In genomic region chr2:215354771-215355695, GRCh38 we compare ENCODE assay signal across 30 cellular contexts. TPM values are rescaled to one million over a fixed set of nuclear protein-coding genes. Genes with fewer than 3 reads are reported as not detected.
DNase-seq lines count a peak whose midpoint lies in the region; ATAC-seq and TF ChIP-seq lines count a peak whose summit lies in the region.
"Had no signal": no experiment of that assay in that cellular context is flagged by ENCODE, and none has a peak within 500 bp of the region (broad histone marks: within the 10 kb centered on the region; RNA-seq: fewer than 3 reads in every experiment).

No MANE protein-coding gene starts in this region.

- peak; percentile 16; the same call in 1 of the 2 replicates for TF ChIP-seq POLR2A in IMR-90 (IDR thresholded peaks at IDR 0.05; ENCODE audit: low read depth, low read length)

- CTCF ChIA-PET in IMR-90 (lab: Yijun Ruan, JAX), result no interaction called here

- no peak overlapping the region for H2BK120ac ChIP-seq in IMR-90 (ENCODE audit: low read depth, low read length)

- no peak overlapping the region for H2BK5ac ChIP-seq in IMR-90 (ENCODE audit: low read depth, low read length, poor library complexity, severe bottlenecking)

- no peak overlapping the region for H3K56ac ChIP-seq in IMR-90 (ENCODE audit: extremely low read depth, insufficient read depth, low read length)

- BruUV-seq in IMR-90 (replicated peaks; lab: Mats Ljungman, UMichigan), result no TSS peak

- H3K36me3 ChIP-seq in IMR-90 (ENCODE audit: control insufficient read depth, insufficient read depth, low read length), result peaks cover 15% of the 10 kb centered on the region
- H3K36me3 ChIP-seq in fibroblast of lung (ENCODE audit: control insufficient read depth, insufficient read depth, low read length), result peaks cover 4% of the 10 kb centered on the region
- peaks cover 21% of the 10 kb centered on the region for H3K36me3 ChIP-seq in osteoblast (ENCODE audit: insufficient read depth, low read length)
- H3K36me3 ChIP-seq: uterus had no signal

- no peak overlapping the region for H4K91ac ChIP-seq in IMR-90 (ENCODE audit: insufficient read depth, low read depth, low read length)

- no peak overlapping the region for H3K14ac ChIP-seq in IMR-90 (replicated peaks; ENCODE audit: low read depth, low read length)

- peaks cover 7% of the 10 kb centered on the region for H4K20me1 ChIP-seq in IMR-90 (ENCODE audit: insufficient read depth, low read length)
- no peaks in the 10 kb centered on the region for H4K20me1 ChIP-seq in fibroblast of lung (ENCODE audit: control insufficient read depth, extremely low read depth, insufficient read depth, low read length)
- H4K20me1 ChIP-seq in osteoblast (ENCODE audit: insufficient read depth, low read length), result peaks cover 12% of the 10 kb centered on the region

- no peak overlapping the region for H3K18ac ChIP-seq in IMR-90 (ENCODE audit: low read depth, low read length)

- H3K27ac ChIP-seq in IMR-90 (ENCODE audit: insufficient read depth, low read length) (no peak overlapping the region), fibroblast of lung (ENCODE audit: insufficient read depth, low read length) (no peak overlapping the region), osteoblast (ENCODE audit: low read depth, low read length) (peak overlapping the region; percentile 5), substantia nigra (ENCODE audit: low read depth, low read length, poor library complexity, severe bottlenecking) (no peak overlapping the region)
- H3K27ac ChIP-seq: epithelial cell of prostate, RWPE1, skin epidermis, suprapubic skin, uterus had no signal

- H2AFZ ChIP-seq in IMR-90 (replicated peaks; ENCODE audit: low read length, poor library complexity) (no peak overlapping the region), fibroblast of lung (ENCODE audit: low read length) (no peak overlapping the region), osteoblast (ENCODE audit: low read length) (no peak overlapping the region)

- dilution Hi-C loops in IMR-90 (cut with HindIII; ENCODE audit: low sequenced_read_pairs, unreplicated experiment), result no loop called here

- no peak overlapping the region for H2BK20ac ChIP-seq in IMR-90 (ENCODE audit: low read depth, low read length)

- no peak overlapping the region for H3K23ac ChIP-seq in IMR-90 (ENCODE audit: low read depth, low read length)

- H4K8ac ChIP-seq in IMR-90 (ENCODE audit: low read depth in 2 of 2, low read length in 2 of 2), result no peak overlapping the region

- in situ Hi-C loops in IMR-90 (cut with MboI; ENCODE audit: low sequenced_read_pairs), result no loop called here

- POLR2A ChIA-PET in IMR-90 (lab: Charles Lee; ENCODE audit: unreplicated experiment), result no interaction called here

- no peak overlapping the region for H3K9ac ChIP-seq in IMR-90 (ENCODE audit: low read depth, low read length)
- H3K9ac ChIP-seq in fibroblast of lung (ENCODE audit: insufficient read depth, low read length), result no peak overlapping the region

- H4K5ac ChIP-seq in IMR-90 (ENCODE audit: low read depth, low read length), result no peak overlapping the region

- no peak overlapping the region for H3K4me3 ChIP-seq in IMR-90 (ENCODE audit: insufficient read depth, low read depth, low read length)
- no peak overlapping the region for H3K4me3 ChIP-seq in fibroblast of lung (replicated peaks in 1 of 4; ENCODE audit: control extremely low read depth in 1 of 4, insufficient read depth in 1 of 4, low read depth in 3 of 4, low read length in 4 of 4)
- no peak overlapping the region for H3K4me3 ChIP-seq in osteoblast (ENCODE audit: insufficient read depth, low read length)
- H3K4me3 ChIP-seq: skin epidermis, suprapubic skin, uterus had no signal

- no peak overlapping the region for H2AK5ac ChIP-seq in IMR-90 (ENCODE audit: low read depth, low read length)

- H2AK9ac ChIP-seq in IMR-90 (replicated peaks; ENCODE audit: low read depth, low read length, poor library complexity), result no peak overlapping the region

- peaks cover 2% of the 10 kb centered on the region; the same call in 1 of the 2 replicates for H3K9me1 ChIP-seq in IMR-90 (ENCODE audit: insufficient read depth, low read length)

- H3K79me2 ChIP-seq in fibroblast of lung (ENCODE audit: control insufficient read depth, insufficient read depth, low read length) (no peaks in the 10 kb centered on the region), osteoblast (ENCODE audit: insufficient read depth, low read length) (no peaks in the 10 kb centered on the region)

- WGBS in IMR-90 (ENCODE audit: extremely low coverage in 2 of 2, insufficient read length in 1 of 2), 2 experiments, result 20% methylated on average over 2 of the region's 9 CpGs; no CpG with 5 or more reads in 1 of the 2 experiments

- H2BK15ac ChIP-seq in IMR-90 (ENCODE audit: low read depth, low read length), result no peak overlapping the region

- intact Hi-C loops in IMR-90 (cut with micrococcal nuclease), result no loop called here

- H3K4me2 ChIP-seq in IMR-90 (ENCODE audit: low read depth, low read length) (no peak overlapping the region), fibroblast of lung (ENCODE audit: extremely low read depth, insufficient read depth, low read length) (no peak overlapping the region), osteoblast (ENCODE audit: insufficient read depth, low read length) (no peak overlapping the region)

- H3K9me3 ChIP-seq in IMR-90 (ENCODE audit: control insufficient read depth, insufficient read depth, low read length) (no peaks in the 10 kb centered on the region), fibroblast of lung (ENCODE audit: control insufficient read depth, insufficient read depth, low read depth, low read length) (no peaks in the 10 kb centered on the region), osteoblast (ENCODE audit: low read depth, low read length) (no peaks in the 10 kb centered on the region)
- H3K9me3 ChIP-seq: suprapubic skin, uterus had no signal

- TF ChIP-seq CTCF in IMR-90 (conservative IDR thresholded peaks at IDR 0.05; ENCODE audit: low read depth, low read length) (no peak), fibroblast of lung (conservative IDR thresholded peaks at IDR 0.05 in 1 of 2, IDR thresholded peaks at IDR 0.05 in 1 of 2; ENCODE audit: low read depth in 1 of 2, low read length in 2 of 2) (no peak), osteoblast (IDR thresholded peaks at IDR 0.05; ENCODE audit: extremely low read depth, low read depth, low read length) (no peak), omental fat pad (IDR thresholded peaks at IDR 0.05) (no peak)

- H3K27me3 ChIP-seq in IMR-90 (ENCODE audit: control insufficient read depth, insufficient read depth, low read length), result no peaks in the 10 kb centered on the region
- no peaks in the 10 kb centered on the region for H3K27me3 ChIP-seq in fibroblast of lung (ENCODE audit: control insufficient read depth, insufficient read depth, low read length)
- H3K27me3 ChIP-seq in osteoblast (ENCODE audit: insufficient read depth, low read length), result no peaks in the 10 kb centered on the region
- H3K27me3 ChIP-seq: suprapubic skin, uterus had no signal

- H3K4ac ChIP-seq in IMR-90 (ENCODE audit: low read depth, low read length), result no peak overlapping the region

- DNase-seq in AG20443 (ENCODE audit: low spot score), result peak; percentile 49
- peak; percentile 84 for DNase-seq in IMR-90
- peak; percentile 78 to 85 for DNase-seq in fibroblast of lung (ENCODE audit: low read depth in 2 of 2)
- peak; percentile 25 for DNase-seq in osteoblast (ENCODE audit: insufficient read length, low spot score, missing footprints)
- DNase-seq in substantia nigra (lab: John Stamatoyannopoulos, UW), result no peak
- no peak for DNase-seq in SW 1271 (lab: John Stamatoyannopoulos, UW)
- no peak for DNase-seq in omental fat pad (ENCODE audit: low spot score)
- DNase-seq: activated CD4-positive, alpha-beta memory T cell treated with anti-CD3 and anti-CD28 coated beads, Interleukin-2, amount 10 ng/mL, durations not matched to agents 7 days and 5 days; activated CD4-positive, CD25-positive, alpha-beta regulatory T cell; activated gamma-delta T cell; activated naive CD8-positive, alpha-beta T cell treated with anti-CD3 and anti-CD28 coated beads, Interleukin-2, amount 50 U/mL, for 24 hours; activated T-cell treated with anti-CD3 and anti-CD28 coated beads for 4 hours; AML-193; caudate nucleus; CD8-positive, alpha-beta memory T cell; GDM1; Kasumi-1; midbrain; NCI-H1048; NCI-H187 treated with DMSO at 0.1 percent for 48 hours; NCI-H226; NCI-H748 treated with DMSO at 0.1 percent for 48 hours; posterior cingulate gyrus; stimulated activated CD4-positive, alpha-beta T cell treated with anti-CD3 and anti-CD28 coated beads, Interleukin-1b, Interleukin-23, amount 100 ng/mL, for 48 hours; uterus had no signal

- H3K79me1 ChIP-seq in IMR-90 (ENCODE audit: low read depth in 1 of 2, low read length in 2 of 2), result no peaks in the 10 kb centered on the region; a peak in 1 of 4 replicates

- peak; percentile 75 for ATAC-seq in IMR-90 (ENCODE audit: low read depth)
- ATAC-seq in omental fat pad (ENCODE audit: low FRiP score), result no peak
- ATAC-seq: activated naive CD8-positive, alpha-beta T cell treated with anti-CD3 and anti-CD28 coated beads, Interleukin-2, amount 50 U/mL, for 24 hours; HCT116 had no signal

- H3K4me1 ChIP-seq in IMR-90 (ENCODE audit: control insufficient read depth, insufficient read depth, low read length) (peaks cover 3% of the 10 kb centered on the region; the same call in 1 of the 2 replicates), fibroblast of lung (ENCODE audit: control insufficient read depth, extremely low read depth, insufficient read depth, low read length) (no peaks in the 10 kb centered on the region), osteoblast (ENCODE audit: insufficient read depth, low read length) (peaks cover 4% of the 10 kb centered on the region)
- H3K4me1 ChIP-seq: suprapubic skin, uterus had no signal

- no peak for TF ChIP-seq RAD21 in IMR-90 (IDR thresholded peaks at IDR 0.05; ENCODE audit: low read length)

TF ChIP-seq in IMR-90, 13 proteins besides CTCF, POLR2A, EP300 and RAD21:
- TF ChIP-seq SMC3 (IDR thresholded peaks at IDR 0.05; ENCODE audit: low read depth, low read length) (no peak), RFX5 (IDR thresholded peaks at IDR 0.05; ENCODE audit: low read depth, low read length) (no peak), BHLHE40 (IDR thresholded peaks at IDR 0.05; ENCODE audit: low read depth, low read length) (no peak)

RNA-seq across cellular contexts. Expression of gene ATIC, which starts 43.2 kb away (rescaled TPM):
- total RNA-seq in IMR-90 (2012; rRNA removed) (29.4 and 30.5 TPM in 2 replicates), fibroblast of lung (35.4 and 40.3 TPM in 2 replicates), osteoblast (17.7 and 21.5 TPM in 2 replicates), omental fat pad (10 to 100 TPM; 28.2 to 62.1 (median 35.9) TPM)
- polyA plus RNA-seq in IMR-90 (2012; rRNA removed) (96.8 and 101 TPM in 2 replicates), fibroblast of lung (92.7 and 119 TPM in 2 replicates)
- polyA plus RNA-seq in IMR-90 (2012; cell fraction: cytosol; rRNA removed), result 29.6 and 76.9 TPM in 2 replicates
- 20.5 and 94.2 TPM in 2 replicates for polyA plus RNA-seq in IMR-90 (2012; cell fraction: nucleus; rRNA removed; ENCODE audit: low replicate concordance)
- polyA plus RNA-seq in fibroblast of lung (2012), result 131 and 194 TPM in 2 replicates
- 62.0 and 116 TPM in 2 replicates for polyA minus RNA-seq in fibroblast of lung (ENCODE audit: low replicate concordance)

Comparison
In these comparisons a context has a peak if more than half of its experiments do, and no peak if none do; other contexts are left out.
1. DNase-seq: peak in AG20443 (single experiment), IMR-90 (single experiment), fibroblast of lung (2 of 2) and osteoblast (single experiment); none in substantia nigra (0 of 49), SW 1271 (0 of 2) and omental fat pad (single experiment).